Comparison of ENCODE assay signal across 15 cellular contexts in the genomic region with DNA sequence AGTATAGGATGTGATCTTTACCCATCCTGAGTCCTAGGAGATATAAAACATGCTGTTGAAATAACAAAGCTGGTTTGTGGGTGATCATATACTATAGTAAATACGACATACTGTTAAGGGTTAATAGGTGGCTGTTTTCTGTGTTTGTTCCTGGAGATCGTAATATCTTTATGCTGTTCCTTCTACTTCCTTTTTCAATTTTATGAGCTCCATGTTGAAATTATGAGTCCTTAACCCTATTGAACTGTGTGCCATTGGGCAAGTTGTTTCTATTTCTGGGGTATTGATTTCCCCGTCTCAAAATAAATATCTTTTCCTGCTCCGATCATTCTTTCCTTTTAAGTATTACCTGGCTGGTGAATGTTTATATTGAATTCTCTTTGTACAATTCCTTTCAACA.
DNase-seq lines count a peak whose midpoint lies in the region; ATAC-seq and TF ChIP-seq lines count a peak whose summit lies in the region.
"Had no signal": no experiment of that assay in that cellular context is flagged by ENCODE, and none has a peak within 500 bp of the region (broad histone marks: within the 10 kb centered on the region; RNA-seq: fewer than 3 reads in every experiment).

No MANE protein-coding gene starts in this region.

- intact Hi-C loops in stomach (cut with DNase I; ENCODE audit: low total_unique reads): no loop called here

- peaks cover 98% of the 10 kb centered on the region for H3K4me1 ChIP-seq in SJSA1 (replicated peaks)
- peaks cover 42 to 94% (median 69%) of the 10 kb centered on the region in 4 donors for H3K4me1 ChIP-seq in stomach

- DNase-seq in LNCaP clone FGC (ENCODE audit: low read depth) (peak; percentile 78), SJSA1 (ENCODE audit: low read depth in 1 of 2, low spot score in 2 of 2) (no peak), left lobe of liver (ENCODE audit: low spot score) (no peak), stomach (no peak), hippocampal formation (lab: John Stamatoyannopoulos, UW) (no peak), anterior cingulate cortex (lab: John Stamatoyannopoulos, UW) (no peak), NK-92 (lab: John Stamatoyannopoulos, UW; ENCODE audit: unreplicated experiment) (no peak), NCI-H1092 (lab: John Stamatoyannopoulos, UW) (no peak)
- DNase-seq: right lobe of liver, T-helper 1 cell had no signal

- no peak for TF ChIP-seq EP300 in stomach (IDR thresholded peaks at IDR 0.05)

- H3K4me3 ChIP-seq in LNCaP clone FGC (ENCODE audit: low read depth, low read length) (no peak overlapping the region), SJSA1 (no peak overlapping the region), stomach (no peak overlapping the region)
- H3K4me3 ChIP-seq: BLaER1, right lobe of liver, suprapubic skin had no signal

- H3K27ac ChIP-seq in SJSA1 (peak overlapping the region; percentile 98), stomach (peak overlapping the region in 4 of 5 donors; percentile 86 to 94 (median 88))
- H3K27ac ChIP-seq: BLaER1, RWPE1 had no signal

- H3K9me3 ChIP-seq in SJSA1 (replicated peaks): no peaks in the 10 kb centered on the region
- H3K9me3 ChIP-seq in stomach: no peaks in the 10 kb centered on the region
- H3K9me3 ChIP-seq: BLaER1, right lobe of liver, suprapubic skin had no signal

- WGBS in stomach, 5 donors: 68 to 83% (median 75%) methylated on average over 4 of the region's 4 CpGs

- H3K27me3 ChIP-seq in SJSA1 (replicated peaks): no peaks in the 10 kb centered on the region
- H3K27me3 ChIP-seq in stomach: no peaks in the 10 kb centered on the region
- H3K27me3 ChIP-seq: BLaER1, right lobe of liver, suprapubic skin had no signal

- no peak for TF ChIP-seq CTCF in LNCaP clone FGC (IDR thresholded peaks at IDR 0.05; ENCODE audit: control insufficient read depth, extremely low read depth, insufficient read depth)
- TF ChIP-seq CTCF in stomach (IDR thresholded peaks at IDR 0.05): no peak

- peak; percentile 3 for ATAC-seq in left lobe of liver
- ATAC-seq: HCT116, WTC11 had no signal

- no peak for TF ChIP-seq POLR2A in stomach (IDR thresholded peaks at IDR 0.05)

- peaks cover 11% of the 10 kb centered on the region for H3K36me3 ChIP-seq in SJSA1
- no peaks in the 10 kb centered on the region for H3K36me3 ChIP-seq in stomach
- H3K36me3 ChIP-seq: right lobe of liver, suprapubic skin had no signal
